In genomic region chr14:23577004-23577681, GRCh38 we compare ENCODE assay signal across 8 cellular contexts. TPM values are rescaled to one million over a fixed set of nuclear protein-coding genes. Genes with fewer than 3 reads are reported as not detected.
DNase-seq lines count a peak whose midpoint lies in the region; ATAC-seq and TF ChIP-seq lines count a peak whose summit lies in the region.

No MANE protein-coding gene starts in this region.

- H3K4me1 ChIP-seq in CD4-positive, alpha-beta memory T cell (ENCODE audit: insufficient read depth, low read length), result peaks cover 12% of the 10 kb centered on the region

- no peaks in the 10 kb centered on the region for H3F3A ChIP-seq in neural cell (ENCODE audit: insufficient read depth, low read length, poor library complexity, severe bottlenecking)

- H3K27ac ChIP-seq in CD4-positive, alpha-beta memory T cell (ENCODE audit: low read depth, low read length), result no peak overlapping the region
- H3K27ac ChIP-seq in neural cell (ENCODE audit: low read length), result peak overlapping the region; percentile 97

- peak; percentile 21 for ATAC-seq in esophagus mucosa
- no peak for ATAC-seq in GM18907 (IDR thresholded peaks at IDR 0.05; ENCODE audit: unreplicated experiment)
- no peak for ATAC-seq in GM21717 (IDR thresholded peaks at IDR 0.05; ENCODE audit: unreplicated experiment)

- no peak for TF ChIP-seq CTCF in neural cell (IDR thresholded peaks at IDR 0.05; ENCODE audit: poor library complexity, severe bottlenecking)

- no peaks in the 10 kb centered on the region for H3K9me3 ChIP-seq in CD4-positive, alpha-beta memory T cell (ENCODE audit: control insufficient read depth in 1 of 2, low read length in 2 of 2)
- H3K9me3 ChIP-seq in neural cell (ENCODE audit: low read length), result no peaks in the 10 kb centered on the region

- no peak overlapping the region for H2AFZ ChIP-seq in neural cell (ENCODE audit: low read depth, low read length)

- H3K4me2 ChIP-seq in neural cell (ENCODE audit: low read length), result peak overlapping the region; percentile 90

- no peak for TF ChIP-seq RAD21 in neural cell (conservative IDR thresholded peaks at IDR 0.05)

- H3K36me3 ChIP-seq in CD4-positive, alpha-beta memory T cell (ENCODE audit: insufficient read depth, low read length), result no peaks in the 10 kb centered on the region
- no peaks in the 10 kb centered on the region for H3K36me3 ChIP-seq in neural cell (ENCODE audit: insufficient read depth, low read length)

- no peak overlapping the region for H3K4me3 ChIP-seq in CD4-positive, alpha-beta memory T cell (ENCODE audit: low read length in 2 of 2)
- peak overlapping the region; percentile 96 for H3K4me3 ChIP-seq in neural cell (ENCODE audit: low read length)

- peaks cover 7% of the 10 kb centered on the region for H4K20me1 ChIP-seq in neural cell (ENCODE audit: insufficient read depth)

- H3K36me3 Mint-ChIP-seq in CD4-positive, alpha-beta memory T cell, result no peaks in the 10 kb centered on the region

- H3K79me2 ChIP-seq in neural cell (replicated peaks; ENCODE audit: insufficient read depth, low read length), result peaks cover 33% of the 10 kb centered on the region

- peaks cover 25 to 45% of the 10 kb centered on the region in 2 donors for H3K27me3 Mint-ChIP-seq in CD4-positive, alpha-beta memory T cell

- H3K4me3 Mint-ChIP-seq in CD4-positive, alpha-beta memory T cell, result peak overlapping the region; percentile 45 to 82 (median 71)

- CTCF ChIA-PET in CD4-positive, alpha-beta memory T cell (lab: Charles Lee; ENCODE audit: partially characterized antibody), result no interaction called here

- peaks cover 11 to 29% (median 14%) of the 10 kb centered on the region in 4 donors for H3K4me1 Mint-ChIP-seq in CD4-positive, alpha-beta memory T cell

- no peaks in the 10 kb centered on the region for H3K9me2 ChIP-seq in neural cell (ENCODE audit: insufficient read depth, low read length)

- intact Hi-C loops in CD4-positive, alpha-beta memory T cell (cut with micrococcal nuclease), result no loop called here

- H3K9ac ChIP-seq in neural cell (ENCODE audit: low read length), result peak overlapping the region; percentile 95

- peaks cover 14% of the 10 kb centered on the region for H3K27me3 ChIP-seq in CD4-positive, alpha-beta memory T cell (ENCODE audit: insufficient read depth, low read length)
- no peaks in the 10 kb centered on the region for H3K27me3 ChIP-seq in neural cell (ENCODE audit: insufficient read depth, low read depth, low read length)

- TF ChIP-seq EP300 in neural cell (conservative IDR thresholded peaks at IDR 0.05; ENCODE audit: poor library complexity, severe bottlenecking), result no peak

- no peak for DNase-seq in CD4-positive, alpha-beta memory T cell
- DNase-seq in NCI-H146 treated with DMSO at 0.1 percent for 48 hours (lab: John Stamatoyannopoulos, UW; ENCODE audit: unreplicated experiment) (peak; percentile 23), NCI-H1048 (lab: John Stamatoyannopoulos, UW) (no peak), LoVo (ENCODE audit: low spot score) (no peak)

- H3K9me3 Mint-ChIP-seq in CD4-positive, alpha-beta memory T cell, result no peaks in the 10 kb centered on the region

- POLR2A ChIA-PET in CD4-positive, alpha-beta memory T cell (lab: Charles Lee; ENCODE audit: partially characterized antibody), result no interaction called here

- H3K27ac Mint-ChIP-seq in CD4-positive, alpha-beta memory T cell, result no peak overlapping the region

TF ChIP-seq in neural cell, 6 proteins besides CTCF, POLR2A, EP300 and RAD21:
- TF ChIP-seq SMC3 (conservative IDR thresholded peaks at IDR 0.05; ENCODE audit: poor library complexity) (no peak), MXI1 (conservative IDR thresholded peaks at IDR 0.05; ENCODE audit: poor library complexity, severe bottlenecking) (peak; percentile 78)

RNA-seq across cellular contexts. Expression of gene JPH4, which starts 1.4 kb away (rescaled TPM):
- total RNA-seq in CD4-positive, alpha-beta memory T cell, result not detected
- under 1 TPM in 1 of 2 donors, not detected in 1; 0.08 TPM for polyA plus RNA-seq in CD4-positive, alpha-beta memory T cell
- 0.04 TPM for total RNA-seq in esophagus mucosa
- polyA plus RNA-seq in neural cell, result 68.2 and 76.9 TPM in 2 replicates
- polyA minus RNA-seq in neural cell, result 59.4 and 60.7 TPM in 2 replicates

RNA-seq across cellular contexts. Expression of gene AP1G2, which starts 9.6 kb away (rescaled TPM):
- total RNA-seq in CD4-positive, alpha-beta memory T cell, result 100 to 1,000 TPM; 492 to 498 TPM
- 100 to 1,000 TPM in 1 of 2 donors, 10 to 100 TPM in 1; 65.7 to 108 TPM for polyA plus RNA-seq in CD4-positive, alpha-beta memory T cell
- 81.3 TPM for total RNA-seq in esophagus mucosa
- 127 and 163 TPM in 2 replicates for polyA plus RNA-seq in neural cell
- 46.5 and 53.4 TPM in 2 replicates for polyA minus RNA-seq in neural cell

RNA-seq across cellular contexts. Expression of gene THTPA, which starts 21.1 kb away (rescaled TPM):
- 10 to 100 TPM; 25.6 to 26.2 TPM for total RNA-seq in CD4-positive, alpha-beta memory T cell
- 10 to 100 TPM; 10.9 to 15.5 TPM for polyA plus RNA-seq in CD4-positive, alpha-beta memory T cell
- 7.6 TPM for total RNA-seq in esophagus mucosa
- 51.3 and 58.2 TPM in 2 replicates for polyA plus RNA-seq in neural cell
- polyA minus RNA-seq in neural cell, result 25.8 and 37.0 TPM in 2 replicates

RNA-seq across cellular contexts. Expression of gene ZFHX2, which starts 25.6 kb away (rescaled TPM):
- total RNA-seq in CD4-positive, alpha-beta memory T cell, result under 1 TPM; 0.35 to 0.36 TPM
- not detected for polyA plus RNA-seq in CD4-positive, alpha-beta memory T cell
- total RNA-seq in esophagus mucosa, result 0.44 TPM
- polyA plus RNA-seq in neural cell, result 0.72 and 1.7 TPM in 2 replicates
- 5.4 and 13.0 TPM in 2 replicates for polyA minus RNA-seq in neural cell

RNA-seq across cellular contexts. Expression of gene DHRS2, which starts 59.0 kb away (rescaled TPM):
- total RNA-seq in CD4-positive, alpha-beta memory T cell, result not detected
- polyA plus RNA-seq in CD4-positive, alpha-beta memory T cell, result not detected
- total RNA-seq in esophagus mucosa, result not detected
- polyA plus RNA-seq in neural cell, result 1.3 and 2.1 TPM in 2 replicates
- 0.69 and 1.5 TPM in 2 replicates for polyA minus RNA-seq in neural cell
